ENCODE assay signal across 4 cellular contexts in genomic region chr20:37554721-37555298, GRCh38. TPM values are rescaled to one million over a fixed set of nuclear protein-coding genes. Genes with fewer than 3 reads are reported as not detected.
"Had no signal": no experiment of that assay in that cellular context is flagged by ENCODE, and none has a peak within 500 bp of the region (broad histone marks: within the 10 kb centered on the region; RNA-seq: fewer than 3 reads in every experiment).

No MANE protein-coding gene starts in this region.

RNA-seq across cellular contexts. Expression of gene NNAT, which starts 33.8 kb away (rescaled TPM):
- total RNA-seq: activated CD8-positive, alpha-beta memory T cell treated with anti-CD3 and anti-CD28 coated beads, Interleukin-2, amount 10 ng/mL, durations not matched to agents 7 days and 5 days; activated T-helper 2 cell treated with anti-CD3 and anti-CD28 coated beads, Interferon-gamma antibody, Interleukin-2, Interleukin-4, amounts not matched to agents 10 μg/mL and 5 μg/mL and 100 μg/mL, durations not matched to agents 14 hours and 24 hours and 36 hours; ascending aorta; T-helper 1 cell treated with Interleukin-12 subunit alpha and Interleukin-12 subunit beta and Interleukin-4 antibody, amounts not matched to agents 30 ng/mL and 1 ng/mL, for 36 hours had no signal
